25 cellular contexts compared by ENCODE assay signal in genomic region chr2:166331468-166331867, GRCh38. TPM values are rescaled to one million over a fixed set of nuclear protein-coding genes. Genes with fewer than 3 reads are reported as not detected.
DNase-seq lines count a peak whose midpoint lies in the region; ATAC-seq and FAIRE-seq lines count a peak whose summit lies in the region.
"Had no signal": no experiment of that assay in that cellular context is flagged by ENCODE, and none has a peak within 500 bp of the region (broad histone marks: within the 10 kb centered on the region; RNA-seq: fewer than 3 reads in every experiment).

No MANE protein-coding gene starts in this region.

- H3K4me3 Mint-ChIP-seq in effector memory CD8-positive, alpha-beta T cell, result no peak overlapping the region
- H3K4me3 Mint-ChIP-seq: CD4-positive, alpha-beta T cell; GM23338; H9; HFFc6; IgD-negative memory B cell had no signal

- ATAC-seq in HG02642 (IDR thresholded peaks at IDR 0.05; ENCODE audit: poor library complexity, unreplicated experiment), result no peak
- ATAC-seq in effector memory CD8-positive, alpha-beta T cell (replicated peaks), result no peak
- ATAC-seq: GM12878, GM23338 had no signal

- H3K9ac ChIP-seq in Karpas-422 (ENCODE audit: low read length), result no peak overlapping the region
- H3K9ac ChIP-seq in trophoblast cell (ENCODE audit: low read length), result no peak overlapping the region
- H3K9ac ChIP-seq: BLaER1 treated with 17β-estradiol and CSF1 and Interleukin-3, amounts not matched to agents 10 nM and 100 nM had no signal

- no peak overlapping the region for H2AK5ac ChIP-seq in trophoblast cell (ENCODE audit: low read length)

- H3K36me3 ChIP-seq in Karpas-422 (ENCODE audit: insufficient read depth, low read length) (no peaks in the 10 kb centered on the region), small intestine (ENCODE audit: control insufficient read depth in 2 of 2, insufficient read depth in 2 of 2, low read length in 2 of 2) (no peaks in the 10 kb centered on the region), trophoblast cell (ENCODE audit: control insufficient read depth in 1 of 2, insufficient read depth in 2 of 2, low read length in 2 of 2) (no peaks in the 10 kb centered on the region)
- H3K36me3 ChIP-seq: BLaER1 treated with 17β-estradiol and CSF1 and Interleukin-3, amounts not matched to agents 10 nM and 100 nM had no signal

- FAIRE-seq in small intestine (lab: Jason Lieb, UNC), result peak; percentile 51
- FAIRE-seq: A204.1, G401.6, GM12878 had no signal

- no peak overlapping the region for H3K27ac Mint-ChIP-seq in effector memory CD8-positive, alpha-beta T cell
- H3K27ac Mint-ChIP-seq: CD4-positive, alpha-beta T cell; GM23338; H9; IgD-negative memory B cell had no signal

- H3K79me1 ChIP-seq in trophoblast cell (ENCODE audit: low read length), result no peaks in the 10 kb centered on the region

- H4K91ac ChIP-seq in trophoblast cell (ENCODE audit: low read depth, low read length), result no peak overlapping the region

- no peak overlapping the region for H3K23ac ChIP-seq in trophoblast cell (ENCODE audit: low read length)

- no peak overlapping the region for H3K4me2 ChIP-seq in Karpas-422 (ENCODE audit: low read depth, low read length, poor library complexity, severe bottlenecking)
- no peak overlapping the region for H3K4me2 ChIP-seq in trophoblast cell (ENCODE audit: low read length)
- H3K4me2 ChIP-seq: BLaER1 treated with 17β-estradiol and CSF1 and Interleukin-3, amounts not matched to agents 10 nM and 100 nM; GM23338; PC-9 had no signal

- no peaks in the 10 kb centered on the region for H3K36me3 Mint-ChIP-seq in effector memory CD8-positive, alpha-beta T cell (ENCODE audit: insufficient read depth)
- H3K36me3 Mint-ChIP-seq: IgD-negative memory B cell had no signal

- no peak overlapping the region for H2AFZ ChIP-seq in Karpas-422 (ENCODE audit: low read length)
- no peak overlapping the region for H2AFZ ChIP-seq in trophoblast cell (ENCODE audit: insufficient read depth, low read length, poor library complexity)
- H2AFZ ChIP-seq: GM23338, PC-9 had no signal

- H3K4me1 ChIP-seq in Karpas-422 (ENCODE audit: low read length), result no peaks in the 10 kb centered on the region
- H3K4me1 ChIP-seq in small intestine (ENCODE audit: control insufficient read depth in 2 of 2, insufficient read depth in 1 of 2, low read depth in 1 of 2, low read length in 1 of 2), result no peaks in the 10 kb centered on the region
- H3K4me1 ChIP-seq in trophoblast cell (ENCODE audit: control insufficient read depth in 1 of 2, insufficient read depth in 2 of 2, low read length in 2 of 2), result no peaks in the 10 kb centered on the region
- H3K4me1 ChIP-seq: BLaER1 treated with 17β-estradiol and CSF1 and Interleukin-3, amounts not matched to agents 10 nM and 100 nM had no signal

- H3K79me2 ChIP-seq in Karpas-422 (ENCODE audit: low read length) (no peaks in the 10 kb centered on the region), trophoblast cell (ENCODE audit: control insufficient read depth, insufficient read depth, low read length, poor library complexity) (no peaks in the 10 kb centered on the region)

- H3K4ac ChIP-seq in trophoblast cell (ENCODE audit: low read depth, low read length), result no peak overlapping the region

- H2BK12ac ChIP-seq in trophoblast cell (ENCODE audit: low read length), result no peak overlapping the region

- H3K18ac ChIP-seq in trophoblast cell (ENCODE audit: low read length), result no peak overlapping the region

- no peaks in the 10 kb centered on the region for H4K20me1 ChIP-seq in Karpas-422 (ENCODE audit: insufficient read depth, low read depth, low read length)
- H4K20me1 ChIP-seq: BLaER1 treated with 17β-estradiol and CSF1 and Interleukin-3, amounts not matched to agents 10 nM and 100 nM had no signal

- DNase-seq in EH (ENCODE audit: low read depth) (peak; percentile 44), Karpas-422 (peak; percentile 4), fibroblast of gingiva (ENCODE audit: low read depth) (peak; percentile 42), small intestine (no peak), trophoblast cell (no peak)
- DNase-seq in effector memory CD8-positive, alpha-beta T cell, result no peak
- DNase-seq: AML-193; CD4-positive, alpha-beta T cell; H9; HFFc6; NCI-H1436; NCI-H187 treated with DMSO at 0.1 percent for 48 hours; NCI-H2171 treated with DMSO at 0.1 percent for 48 hours; NCI-H345; NCI-H524; NCI-H774; PC-9; SHP77 had no signal

- H3K9me3 Mint-ChIP-seq in effector memory CD8-positive, alpha-beta T cell, result peaks cover 0 to under 1% of the 10 kb centered on the region in 2 donors
- H3K9me3 Mint-ChIP-seq: CD4-positive, alpha-beta T cell; GM23338; H9; HFFc6 had no signal

- H3K4me1 Mint-ChIP-seq in effector memory CD8-positive, alpha-beta T cell (ENCODE audit: low read depth in 2 of 2), result no peaks in the 10 kb centered on the region
- H3K4me1 Mint-ChIP-seq: GM23338, IgD-negative memory B cell had no signal

- WGBS in small intestine, 3 donors, result 88 to 98% (median 97%) methylated on average over 1 of the region's 1 CpG
- no CpG with 5 or more reads among the region's 1 CpG for WGBS in trophoblast cell (ENCODE audit: extremely low coverage, insufficient coverage, insufficient read length)

- H3K14ac ChIP-seq in trophoblast cell (ENCODE audit: low read length), result no peak overlapping the region

- H4K12ac ChIP-seq in trophoblast cell (ENCODE audit: low read depth, low read length), result no peak overlapping the region

- no peaks in the 10 kb centered on the region for H3K27me3 Mint-ChIP-seq in effector memory CD8-positive, alpha-beta T cell
- H3K27me3 Mint-ChIP-seq: CD4-positive, alpha-beta T cell; IgD-negative memory B cell had no signal

- no peak overlapping the region for H4K8ac ChIP-seq in trophoblast cell (ENCODE audit: low read depth, low read length)

- H2BK5ac ChIP-seq in trophoblast cell (ENCODE audit: low read depth, low read length, poor library complexity), result no peak overlapping the region

- no peak overlapping the region for H2BK120ac ChIP-seq in trophoblast cell (ENCODE audit: insufficient read depth, low read length, poor library complexity)

- H3K27ac ChIP-seq in Karpas-422 (ENCODE audit: low read length) (no peak overlapping the region), small intestine (ENCODE audit: low read depth in 1 of 2, low read length in 1 of 2) (no peak overlapping the region), trophoblast cell (ENCODE audit: low read depth, low read length) (no peak overlapping the region)
- H3K27ac ChIP-seq: BLaER1 treated with 17β-estradiol and CSF1 and Interleukin-3, amounts not matched to agents 10 nM and 100 nM; PC-9 had no signal

- no peaks in the 10 kb centered on the region for H3K9me3 ChIP-seq in Karpas-422 (ENCODE audit: low read length)
- no peaks in the 10 kb centered on the region for H3K9me3 ChIP-seq in small intestine (ENCODE audit: control insufficient read depth, low read depth)
- H3K9me3 ChIP-seq in trophoblast cell (ENCODE audit: insufficient read depth, low read depth, low read length), result no peaks in the 10 kb centered on the region
- H3K9me3 ChIP-seq: BLaER1 treated with 17β-estradiol and CSF1 and Interleukin-3, amounts not matched to agents 10 nM and 100 nM had no signal

- H3K27me3 ChIP-seq in Karpas-422 (ENCODE audit: low read length), result no peaks in the 10 kb centered on the region
- H3K27me3 ChIP-seq in small intestine (ENCODE audit: control insufficient read depth in 2 of 2, insufficient read depth in 2 of 2, low read length in 2 of 2), result no peaks in the 10 kb centered on the region
- no peaks in the 10 kb centered on the region for H3K27me3 ChIP-seq in trophoblast cell (ENCODE audit: insufficient read depth, low read length)
- H3K27me3 ChIP-seq: BLaER1 treated with 17β-estradiol and CSF1 and Interleukin-3, amounts not matched to agents 10 nM and 100 nM had no signal

- no peak overlapping the region for H3K4me3 ChIP-seq in Karpas-422 (ENCODE audit: low read length)
- no peak overlapping the region for H3K4me3 ChIP-seq in small intestine (ENCODE audit: low read depth in 1 of 2, low read length in 2 of 2)
- H3K4me3 ChIP-seq in trophoblast cell (ENCODE audit: low read depth, low read length), result no peak overlapping the region
- H3K4me3 ChIP-seq: BLaER1 treated with 17β-estradiol and CSF1 and Interleukin-3, amounts not matched to agents 10 nM and 100 nM; GM12878; GM23338; PC-9 had no signal

- no peaks in the 10 kb centered on the region for H3K9me2 ChIP-seq in Karpas-422 (replicated peaks; ENCODE audit: insufficient read depth, low read length)

RNA-seq across cellular contexts. Expression of gene SCN9A, which starts 44.3 kb away (rescaled TPM):
- total RNA-seq in Karpas-422 (2014; rRNA removed; shearing (Covaris generic); ENCODE audit: low replicate concordance), result not detected in 2 replicates
- polyA plus RNA-seq in small intestine, result 1 to 10 TPM in 1 of 3 donors, under 1 TPM in 1, not detected in 1; 0.27 to 1.7 TPM
- 0.29 and 0.36 TPM in 2 replicates for polyA plus RNA-seq in trophoblast cell (2013)
- polyA plus RNA-seq: IgD-negative memory B cell had no signal

Comparison
In these comparisons a context has a peak if more than half of its experiments do, and no peak if none do; other contexts are left out.
1. DNase-seq: peak in EH (single experiment), Karpas-422 (single experiment) and fibroblast of gingiva (single experiment); none in small intestine (single experiment), trophoblast cell (0 of 2) and effector memory CD8-positive, alpha-beta T cell (0 of 3).